Comparison of ENCODE assay signal across 13 cellular contexts in the genomic region with DNA sequence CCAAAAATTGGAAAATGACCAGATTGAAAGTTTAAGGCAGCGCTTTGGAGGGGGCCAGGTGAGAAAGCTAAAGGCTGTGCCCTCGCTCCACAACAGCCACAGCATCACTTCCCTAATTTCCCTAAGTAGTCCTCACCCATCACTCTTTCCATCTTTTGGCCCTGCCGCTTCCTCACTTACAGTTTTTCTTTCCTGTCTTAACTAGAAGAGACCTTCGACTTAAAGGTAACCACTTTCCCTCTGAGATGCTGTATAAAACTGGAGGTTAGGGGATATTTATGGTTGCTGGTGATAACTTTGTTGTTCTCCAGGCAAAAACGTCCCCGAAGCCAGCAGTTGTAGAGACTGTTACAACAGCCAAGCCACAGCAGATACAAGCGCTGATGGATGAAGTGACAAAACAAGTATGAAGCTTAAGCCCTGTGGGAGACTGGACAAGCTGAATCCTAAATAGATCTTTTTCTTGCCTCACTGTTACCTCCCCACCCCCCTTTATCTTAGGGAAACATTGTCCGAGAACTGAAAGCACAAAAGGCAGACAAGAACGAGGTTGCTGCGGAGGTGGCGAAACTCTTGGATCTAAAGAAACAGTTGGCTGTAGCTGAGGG. TPM values are rescaled to one million over a fixed set of nuclear protein-coding genes. Genes with fewer than 3 reads are reported as not detected.
DNase-seq lines count a peak whose midpoint lies in the region; ATAC-seq, FAIRE-seq and TF ChIP-seq lines count a peak whose summit lies in the region.
"Had no signal": no experiment of that assay in that cellular context is flagged by ENCODE, and none has a peak within 500 bp of the region (broad histone marks: within the 10 kb centered on the region; RNA-seq: fewer than 3 reads in every experiment).

No MANE protein-coding gene starts in this region.

- no peak overlapping the region for H3K4me3 Mint-ChIP-seq in MCF 10A (ENCODE audit: unreplicated experiment)
- H3K4me3 Mint-ChIP-seq in stimulated activated naive CD8-positive, alpha-beta T cell treated with anti-CD3 and anti-CD28 coated beads, Interleukin-15, amount 100 ng/mL, for 72 hours = no peak overlapping the region
- H3K4me3 Mint-ChIP-seq: activated naive CD8-positive, alpha-beta T cell treated with anti-CD3 and anti-CD28 coated beads, Interleukin-2, amount 10 ng/mL, durations not matched to agents 7 days and 5 days had no signal

- H3K4me1 ChIP-seq in breast epithelium (peaks cover 7 to 12% of the 10 kb centered on the region in 2 donors), PC-9 (replicated peaks; ENCODE audit: insufficient read depth) (peaks cover 14% of the 10 kb centered on the region), endothelial cell of umbilical vein (ENCODE audit: control insufficient read depth, extremely low read depth, insufficient read depth, low read length) (peaks cover 23% of the 10 kb centered on the region)

- H3K4me1 Mint-ChIP-seq in MCF 10A (ENCODE audit: insufficient read depth, unreplicated experiment) = peaks cover 35% of the 10 kb centered on the region
- peaks cover 67% of the 10 kb centered on the region for H3K4me1 Mint-ChIP-seq in stimulated activated naive CD8-positive, alpha-beta T cell treated with anti-CD3 and anti-CD28 coated beads, Interleukin-15, amount 100 ng/mL, for 72 hours

- H4K20me1 ChIP-seq in PC-9 (ENCODE audit: insufficient read depth) = peaks cover 87% of the 10 kb centered on the region
- H4K20me1 ChIP-seq in endothelial cell of umbilical vein (replicated peaks; ENCODE audit: control insufficient read depth, extremely low read depth, insufficient read depth, low read length) = no peaks in the 10 kb centered on the region

- no peak overlapping the region for H3K27ac Mint-ChIP-seq in MCF 10A (ENCODE audit: low read depth, unreplicated experiment)
- H3K27ac Mint-ChIP-seq in stimulated activated naive CD8-positive, alpha-beta T cell treated with anti-CD3 and anti-CD28 coated beads, Interleukin-15, amount 100 ng/mL, for 72 hours = peak overlapping the region; percentile 46 to 73
- H3K27ac Mint-ChIP-seq: activated naive CD8-positive, alpha-beta T cell treated with anti-CD3 and anti-CD28 coated beads, Interleukin-2, amount 10 ng/mL, durations not matched to agents 7 days and 5 days had no signal

- TF ChIP-seq CTCF in MCF 10A (IDR thresholded peaks at IDR 0.05; ENCODE audit: unreplicated experiment) (no peak), breast epithelium (IDR thresholded peaks at IDR 0.05) (no peak), PC-9 (conservative IDR thresholded peaks at IDR 0.05) (no peak), endothelial cell of umbilical vein (IDR thresholded peaks at IDR 0.05; ENCODE audit: extremely low read depth in 1 of 2, insufficient read depth in 1 of 2, low read depth in 1 of 2, low read length in 2 of 2) (no peak)

- H3K9ac ChIP-seq in endothelial cell of umbilical vein (replicated peaks; ENCODE audit: extremely low read depth, insufficient read depth, low read length) = no peak overlapping the region

- H2AFZ ChIP-seq in PC-9 (no peak overlapping the region), endothelial cell of umbilical vein (ENCODE audit: low read depth, low read length) (no peak overlapping the region)

- H3K36me3 ChIP-seq in breast epithelium = peaks cover 6% of the 10 kb centered on the region
- peaks cover 78% of the 10 kb centered on the region for H3K36me3 ChIP-seq in PC-9 (ENCODE audit: low read depth)
- peaks cover 33 to 45% of the 10 kb centered on the region in 2 experiments for H3K36me3 ChIP-seq in endothelial cell of umbilical vein (ENCODE audit: control insufficient read depth in 2 of 2, extremely low read depth in 1 of 2, insufficient read depth in 2 of 2, low read length in 2 of 2)

- H3K4me2 ChIP-seq in PC-9 (no peak overlapping the region), endothelial cell of umbilical vein (ENCODE audit: insufficient read depth, low read length) (no peak overlapping the region)

- peaks cover 82% of the 10 kb centered on the region for H3F3A ChIP-seq in PC-9 (ENCODE audit: insufficient read depth, low read depth)

- H3K9me2 ChIP-seq in PC-9 (ENCODE audit: insufficient read depth) = no peaks in the 10 kb centered on the region

- no peak for FAIRE-seq in endothelial cell of umbilical vein (lab: Jason Lieb, UNC)

- H3K36me3 Mint-ChIP-seq in MCF 10A (ENCODE audit: insufficient read depth, unreplicated experiment) = peaks cover 100% of the 10 kb centered on the region

- H3K9me3 Mint-ChIP-seq in MCF 10A (ENCODE audit: unreplicated experiment) = no peaks in the 10 kb centered on the region
- no peaks in the 10 kb centered on the region for H3K9me3 Mint-ChIP-seq in stimulated activated naive CD8-positive, alpha-beta T cell treated with anti-CD3 and anti-CD28 coated beads, Interleukin-15, amount 100 ng/mL, for 72 hours
- H3K9me3 Mint-ChIP-seq: activated naive CD8-positive, alpha-beta T cell treated with anti-CD3 and anti-CD28 coated beads, Interleukin-2, amount 10 ng/mL, durations not matched to agents 7 days and 5 days had no signal

- H3K9me3 ChIP-seq in breast epithelium = no peaks in the 10 kb centered on the region
- no peaks in the 10 kb centered on the region for H3K9me3 ChIP-seq in PC-9 (ENCODE audit: insufficient read depth, low read depth)
- H3K9me3 ChIP-seq in endothelial cell of umbilical vein (replicated peaks; ENCODE audit: control insufficient read depth, insufficient read depth, low read length) = no peaks in the 10 kb centered on the region

- intact Hi-C loops in MCF 10A (cut with micrococcal nuclease) = no loop called here
- intact Hi-C loops in breast epithelium (cut with DNase I; ENCODE audit: low total_unique reads) = no loop called here
- intact Hi-C loops in PC-9 (cut with micrococcal nuclease; ENCODE audit: unreplicated experiment) = no loop called here
- intact Hi-C loops in endothelial cell of umbilical vein (cut with micrococcal nuclease) = no loop called here

- BruUV-seq in MCF 10A (replicated peaks; lab: Mats Ljungman, UMichigan) (TSS peak; percentile 30), PC-9 (replicated peaks; lab: Mats Ljungman, UMichigan) (TSS peak; percentile 1), endothelial cell of umbilical vein (replicated peaks; lab: Mats Ljungman, UMichigan) (TSS peak; percentile 5)

- H3K4me3 ChIP-seq in breast epithelium (no peak overlapping the region), PC-9 (no peak overlapping the region), endothelial cell of umbilical vein (replicated peaks in 1 of 3; ENCODE audit: insufficient read depth in 1 of 3, low read depth in 1 of 3, low read length in 3 of 3) (no peak overlapping the region)
- H3K4me3 ChIP-seq: dorsolateral prefrontal cortex had no signal

- H3K79me2 ChIP-seq in PC-9 (ENCODE audit: low read depth) (peaks cover 39% of the 10 kb centered on the region), endothelial cell of umbilical vein (ENCODE audit: control insufficient read depth, insufficient read depth, low read length) (peaks cover 23% of the 10 kb centered on the region)

- H3K27ac ChIP-seq in breast epithelium = peak overlapping the region in 1 of 2 donors; percentile 100
- no peak overlapping the region for H3K27ac ChIP-seq in PC-9
- no peak overlapping the region for H3K27ac ChIP-seq in endothelial cell of umbilical vein (ENCODE audit: insufficient read depth, low read depth, low read length)

- no peaks in the 10 kb centered on the region for H3K27me3 Mint-ChIP-seq in MCF 10A (ENCODE audit: insufficient read depth, unreplicated experiment)
- H3K27me3 Mint-ChIP-seq in stimulated activated naive CD8-positive, alpha-beta T cell treated with anti-CD3 and anti-CD28 coated beads, Interleukin-15, amount 100 ng/mL, for 72 hours = no peaks in the 10 kb centered on the region
- H3K27me3 Mint-ChIP-seq: activated naive CD8-positive, alpha-beta T cell treated with anti-CD3 and anti-CD28 coated beads, Interleukin-2, amount 10 ng/mL, durations not matched to agents 7 days and 5 days had no signal

- no peak for DNase-seq in MCF 10A (ENCODE audit: unreplicated experiment)
- no peak for DNase-seq in breast epithelium (ENCODE audit: low spot score in 2 of 2)
- no peak for DNase-seq in PC-9
- no peak for DNase-seq in endothelial cell of umbilical vein (ENCODE audit: low read depth, low spot score)
- no peak for DNase-seq in stimulated activated naive CD8-positive, alpha-beta T cell treated with anti-CD3 and anti-CD28 coated beads, Interleukin-15, amount 100 ng/mL, for 72 hours
- no peak for DNase-seq in NCI-H128 (lab: John Stamatoyannopoulos, UW; ENCODE audit: unreplicated experiment)
- DNase-seq: activated CD4-positive, alpha-beta T cell treated with anti-CD3 and anti-CD28 coated beads for 48 hours; activated naive CD8-positive, alpha-beta T cell treated with anti-CD3 and anti-CD28 coated beads, Interleukin-2, amount 10 ng/mL, durations not matched to agents 7 days and 5 days; dorsolateral prefrontal cortex; KG1; NCI-H2081 had no signal

- H3K9me1 ChIP-seq in endothelial cell of umbilical vein (replicated peaks; ENCODE audit: control insufficient read depth, extremely low read depth, insufficient read depth, low read length) = no peaks in the 10 kb centered on the region

- H3K27me3 ChIP-seq in breast epithelium (no peaks in the 10 kb centered on the region), PC-9 (ENCODE audit: insufficient read depth, low read depth) (no peaks in the 10 kb centered on the region), endothelial cell of umbilical vein (ENCODE audit: control insufficient read depth in 2 of 2, insufficient read depth in 2 of 2, low read length in 2 of 2) (no peaks in the 10 kb centered on the region)
- H3K27me3 ChIP-seq: dorsolateral prefrontal cortex had no signal

- POLR2A ChIA-PET in MCF 10A (lab: Yijun Ruan, JAX) = interaction anchor here (0.9 to 3.0 kb wide), 3 partner anchors 8 to 54 kb away, joined by 4 to 9 read pairs (median 7); no protein-coding TSS in a partner anchor
- POLR2A ChIA-PET in PC-9 (lab: Charles Lee; ENCODE audit: unreplicated experiment) = no interaction called here
- POLR2A ChIA-PET in endothelial cell of umbilical vein (lab: Charles Lee) = interaction anchor here (0.9 kb wide), 1 partner anchor 17 kb away, joined by 4 read pairs; no protein-coding TSS in a partner anchor

- ATAC-seq in stimulated activated naive CD8-positive, alpha-beta T cell treated with anti-CD3 and anti-CD28 coated beads, Interleukin-15, amount 100 ng/mL, for 72 hours = no peak
- no peak for ATAC-seq in GM18511 (IDR thresholded peaks at IDR 0.05; ENCODE audit: unreplicated experiment)
- no peak for ATAC-seq in GM18861 (IDR thresholded peaks at IDR 0.05; ENCODE audit: unreplicated experiment)

- TF ChIP-seq POLR2A in breast epithelium (IDR thresholded peaks at IDR 0.05) (no peak), endothelial cell of umbilical vein (IDR thresholded peaks at IDR 0.05; ENCODE audit: low read depth, low read length) (no peak)

- dilution Hi-C loops in endothelial cell of umbilical vein (cut with MboI; ENCODE audit: extremely low pct_ligation_motif_present, low sequenced_read_pairs) = no loop called here

- CTCF ChIA-PET in MCF 10A (lab: Yijun Ruan, JAX) (interaction anchor here (0.6 to 3.0 kb wide), 6 partner anchors 10 to 911 kb away, joined by 3 to 12 read pairs (median 4); partner anchors contain the start of genes GLI1 and INHBE), PC-9 (lab: Charles Lee) (no interaction called here), endothelial cell of umbilical vein (lab: Charles Lee) (interaction anchor here (1.8 kb wide), 1 partner anchor 11 kb away, joined by 4 read pairs; no protein-coding TSS in a partner anchor)

RNA-seq across cellular contexts. Expression of gene DDIT3, which starts 4.3 kb away (rescaled TPM):
- total RNA-seq in MCF 10A (2022) (156 and 168 TPM in 2 replicates), breast epithelium (10 to 100 TPM; 39.0 to 58.4 (median 51.2) TPM), PC-9 (2021) (15.6 and 17.3 TPM in 2 replicates), endothelial cell of umbilical vein (9.8 and 13.7 TPM in 2 replicates)
- polyA plus RNA-seq in endothelial cell of umbilical vein = 15.4 and 22.0 TPM in 2 replicates
- polyA plus RNA-seq in endothelial cell of umbilical vein (2011; cell fraction: cytosol; rRNA removed) = 28.7 and 29.2 TPM in 2 replicates
- polyA plus RNA-seq in endothelial cell of umbilical vein (2011; cell fraction: nucleus; rRNA removed) = 124 and 158 TPM in 2 replicates
- 16.0 and 23.6 TPM in 2 replicates for polyA plus RNA-seq in endothelial cell of umbilical vein (2012)
- 11.2 and 19.1 TPM in 2 replicates for polyA minus RNA-seq in endothelial cell of umbilical vein
- polyA minus RNA-seq in endothelial cell of umbilical vein (2011; cell fraction: cytosol; rRNA and poly(A)+ RNA removed) = 23.7 TPM
- 28.1 and 41.1 TPM in 2 replicates for polyA minus RNA-seq in endothelial cell of umbilical vein (2011; cell fraction: nucleus; rRNA and poly(A)+ RNA removed)

RNA-seq across cellular contexts. Expression of gene MBD6, which starts 6.6 kb away (rescaled TPM):
- total RNA-seq in MCF 10A (2022) (96.5 and 111 TPM in 2 replicates), breast epithelium (10 to 100 TPM; 12.6 to 26.1 (median 19.7) TPM), PC-9 (2021) (47.3 and 78.4 TPM in 2 replicates), endothelial cell of umbilical vein (85.6 and 95.2 TPM in 2 replicates)
- 8.5 and 10.6 TPM in 2 replicates for polyA plus RNA-seq in endothelial cell of umbilical vein
- polyA plus RNA-seq in endothelial cell of umbilical vein (2011; cell fraction: cytosol; rRNA removed) = 8.5 and 10.6 TPM in 2 replicates
- 52.4 and 65.4 TPM in 2 replicates for polyA plus RNA-seq in endothelial cell of umbilical vein (2011; cell fraction: nucleus; rRNA removed)
- 33.6 and 37.1 TPM in 2 replicates for polyA plus RNA-seq in endothelial cell of umbilical vein (2012)
- polyA minus RNA-seq in endothelial cell of umbilical vein = 6.7 and 17.1 TPM in 2 replicates
- 16.9 TPM for polyA minus RNA-seq in endothelial cell of umbilical vein (2011; cell fraction: cytosol; rRNA and poly(A)+ RNA removed)
- polyA minus RNA-seq in endothelial cell of umbilical vein (2011; cell fraction: nucleus; rRNA and poly(A)+ RNA removed) = 19.2 and 25.4 TPM in 2 replicates

RNA-seq across cellular contexts. Expression of gene MARS1, which starts 28.2 kb away (rescaled TPM):
- 714 and 762 TPM in 2 replicates for total RNA-seq in MCF 10A (2022)
- 10 to 100 TPM; 39.2 to 65.9 (median 60.2) TPM for total RNA-seq in breast epithelium
- total RNA-seq in PC-9 (2021) = 307 and 366 TPM in 2 replicates
- total RNA-seq in endothelial cell of umbilical vein = 212 and 216 TPM in 2 replicates
- polyA plus RNA-seq in endothelial cell of umbilical vein = 98.8 and 118 TPM in 2 replicates
- 83.6 and 88.5 TPM in 2 replicates for polyA plus RNA-seq in endothelial cell of umbilical vein (2011; cell fraction: cytosol; rRNA removed)
- 558 and 575 TPM in 2 replicates for polyA plus RNA-seq in endothelial cell of umbilical vein (2011; cell fraction: nucleus; rRNA removed)
- polyA plus RNA-seq in endothelial cell of umbilical vein (2012) = 136 and 142 TPM in 2 replicates
- 174 and 202 TPM in 2 replicates for polyA minus RNA-seq in endothelial cell of umbilical vein
- 99.2 TPM for polyA minus RNA-seq in endothelial cell of umbilical vein (2011; cell fraction: cytosol; rRNA and poly(A)+ RNA removed)
- 179 and 213 TPM in 2 replicates for polyA minus RNA-seq in endothelial cell of umbilical vein (2011; cell fraction: nucleus; rRNA and poly(A)+ RNA removed)

RNA-seq across cellular contexts. Expression of gene DCTN2, which starts 31.0 kb away (rescaled TPM):
- 149 and 188 TPM in 2 replicates for total RNA-seq in MCF 10A (2022)
- total RNA-seq in breast epithelium = 100 to 1,000 TPM; 108 to 138 (median 131) TPM
- total RNA-seq in PC-9 (2021) = 93.4 and 105 TPM in 2 replicates
- total RNA-seq in endothelial cell of umbilical vein = 157 and 161 TPM in 2 replicates
- 146 and 234 TPM in 2 replicates for polyA plus RNA-seq in endothelial cell of umbilical vein
- 153 and 162 TPM in 2 replicates for polyA plus RNA-seq in endothelial cell of umbilical vein (2011; cell fraction: cytosol; rRNA removed)
- 181 and 198 TPM in 2 replicates for polyA plus RNA-seq in endothelial cell of umbilical vein (2011; cell fraction: nucleus; rRNA removed)
- 148 and 160 TPM in 2 replicates for polyA plus RNA-seq in endothelial cell of umbilical vein (2012)
- 158 and 160 TPM in 2 replicates for polyA minus RNA-seq in endothelial cell of umbilical vein
- polyA minus RNA-seq in endothelial cell of umbilical vein (2011; cell fraction: cytosol; rRNA and poly(A)+ RNA removed) = 91.9 TPM
- polyA minus RNA-seq in endothelial cell of umbilical vein (2011; cell fraction: nucleus; rRNA and poly(A)+ RNA removed) = 62.7 and 86.8 TPM in 2 replicates

RNA-seq across cellular contexts. Expression of gene KIF5A, which starts 33.8 kb away (rescaled TPM):
- total RNA-seq in MCF 10A (2022) (0.56 TPM in 2 replicates), breast epithelium (1 to 10 TPM in 1 of 3 donors, under 1 TPM in 1, not detected in 1; 0.98 to 1.2 TPM), PC-9 (2021) (0.07 TPM in 1 of 2 replicates, not detected in the other), endothelial cell of umbilical vein (0.12 and 0.35 TPM in 2 replicates)
- polyA plus RNA-seq in endothelial cell of umbilical vein = 0.05 and 0.07 TPM in 2 replicates
- 0.05 and 0.06 TPM in 2 replicates for polyA plus RNA-seq in endothelial cell of umbilical vein (2011; cell fraction: cytosol; rRNA removed)
- polyA plus RNA-seq in endothelial cell of umbilical vein (2011; cell fraction: nucleus; rRNA removed) = 0.36 and 0.75 TPM in 2 replicates
- 0.37 and 0.59 TPM in 2 replicates for polyA plus RNA-seq in endothelial cell of umbilical vein (2012)
- polyA minus RNA-seq in endothelial cell of umbilical vein = 0.13 and 0.34 TPM in 2 replicates
- polyA minus RNA-seq in endothelial cell of umbilical vein (2011; cell fraction: cytosol; rRNA and poly(A)+ RNA removed) = not detected
- 0.05 and 0.19 TPM in 2 replicates for polyA minus RNA-seq in endothelial cell of umbilical vein (2011; cell fraction: nucleus; rRNA and poly(A)+ RNA removed)
